ENCODE assay signal across 14 cellular contexts in the genomic region with DNA sequence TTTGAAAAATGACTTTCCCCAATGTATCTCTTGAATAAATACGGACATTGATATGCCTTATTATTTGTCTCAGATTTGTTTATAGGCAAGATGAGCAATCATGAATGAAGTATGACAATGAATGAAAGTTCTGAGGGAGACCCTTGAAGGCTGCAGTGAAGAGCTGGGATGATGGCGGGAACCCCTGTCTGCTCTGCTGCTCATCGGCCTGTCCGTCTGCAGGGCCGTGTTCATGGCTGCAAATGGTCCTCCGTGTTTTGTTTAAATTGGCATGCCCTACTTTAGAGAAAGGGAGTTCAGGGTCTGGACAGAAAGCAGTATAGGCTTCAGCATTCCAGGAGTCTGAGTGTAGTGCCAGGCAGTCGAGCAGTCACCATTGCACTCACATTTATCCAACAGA. TPM values are rescaled to one million over a fixed set of nuclear protein-coding genes. Genes with fewer than 3 reads are reported as not detected.
DNase-seq lines count a peak whose midpoint lies in the region; ATAC-seq and TF ChIP-seq lines count a peak whose summit lies in the region.
"Had no signal": no experiment of that assay in that cellular context is flagged by ENCODE, and none has a peak within 500 bp of the region (broad histone marks: within the 10 kb centered on the region; RNA-seq: fewer than 3 reads in every experiment).

No MANE protein-coding gene starts in this region.

- ATAC-seq in T-helper 17 cell (no peak), omental fat pad (ENCODE audit: low FRiP score) (no peak), GM18505 (IDR thresholded peaks at IDR 0.05; ENCODE audit: unreplicated experiment) (no peak)

- H3K27ac Mint-ChIP-seq in activated CD4-positive, alpha-beta T cell treated with anti-CD3 and anti-CD28 coated beads, Interleukin-2, amount 10 ng/mL, durations not matched to agents 7 days and 5 days = peak overlapping the region; percentile 95
- H3K27ac Mint-ChIP-seq in T-helper 17 cell = peak overlapping the region; percentile 94
- no peak overlapping the region for H3K27ac Mint-ChIP-seq in glutamatergic neuron (ENCODE audit: unreplicated experiment)

- no peaks in the 10 kb centered on the region for H3K9me3 Mint-ChIP-seq in activated CD4-positive, alpha-beta T cell treated with anti-CD3 and anti-CD28 coated beads, Interleukin-2, amount 10 ng/mL, durations not matched to agents 7 days and 5 days
- H3K9me3 Mint-ChIP-seq in glutamatergic neuron (ENCODE audit: unreplicated experiment) = peaks cover 8% of the 10 kb centered on the region
- H3K9me3 Mint-ChIP-seq: stimulated activated naive CD8-positive, alpha-beta T cell treated with anti-CD3 and anti-CD28 coated beads, Interleukin-15, amount 100 ng/mL, for 72 hours had no signal

- peaks cover 30% of the 10 kb centered on the region for H3K4me1 Mint-ChIP-seq in activated CD4-positive, alpha-beta T cell treated with anti-CD3 and anti-CD28 coated beads, Interleukin-2, amount 10 ng/mL, durations not matched to agents 7 days and 5 days
- peaks cover 34% of the 10 kb centered on the region for H3K4me1 Mint-ChIP-seq in T-helper 17 cell
- peaks cover 26% of the 10 kb centered on the region for H3K4me1 Mint-ChIP-seq in glutamatergic neuron (ENCODE audit: low read depth, unreplicated experiment)

- no peaks in the 10 kb centered on the region for H3K36me3 Mint-ChIP-seq in activated CD4-positive, alpha-beta T cell treated with anti-CD3 and anti-CD28 coated beads, Interleukin-2, amount 10 ng/mL, durations not matched to agents 7 days and 5 days (ENCODE audit: low read depth)
- peaks cover 14% of the 10 kb centered on the region for H3K36me3 Mint-ChIP-seq in T-helper 17 cell (ENCODE audit: low read depth)
- H3K36me3 Mint-ChIP-seq in glutamatergic neuron (ENCODE audit: unreplicated experiment) = no peaks in the 10 kb centered on the region

- no peak overlapping the region for H3K9ac ChIP-seq in rectal smooth muscle tissue (ENCODE audit: low read length)

- peaks cover 11% of the 10 kb centered on the region for H3K27me3 Mint-ChIP-seq in activated CD4-positive, alpha-beta T cell treated with anti-CD3 and anti-CD28 coated beads, Interleukin-2, amount 10 ng/mL, durations not matched to agents 7 days and 5 days
- H3K27me3 Mint-ChIP-seq in T-helper 17 cell = peaks cover 24% of the 10 kb centered on the region
- peaks cover 14% of the 10 kb centered on the region for H3K27me3 Mint-ChIP-seq in glutamatergic neuron (ENCODE audit: unreplicated experiment)
- H3K27me3 Mint-ChIP-seq: stimulated activated naive CD8-positive, alpha-beta T cell treated with anti-CD3 and anti-CD28 coated beads, Interleukin-15, amount 100 ng/mL, for 72 hours had no signal

- TF ChIP-seq CTCF in glutamatergic neuron (IDR thresholded peaks at IDR 0.05; ENCODE audit: partially characterized antibody, unreplicated experiment) (no peak), omental fat pad (IDR thresholded peaks at IDR 0.05) (no peak)

- no peaks in the 10 kb centered on the region for H3K9me3 ChIP-seq in T-helper 17 cell (ENCODE audit: control insufficient read depth, low read length, poor library complexity, severe bottlenecking)

- no peak overlapping the region for H3K4me3 ChIP-seq in rectal smooth muscle tissue (ENCODE audit: low read length)

- TF ChIP-seq POLR2A in GM18505 (IDR thresholded peaks at IDR 0.05; ENCODE audit: borderline replicate concordance, extremely low read depth, insufficient read depth, insufficient read length) = no peak

- POLR2A ChIA-PET in activated CD4-positive, alpha-beta T cell treated with anti-CD3 and anti-CD28 coated beads, Interleukin-2, amount 10 ng/mL, durations not matched to agents 7 days and 5 days (lab: Charles Lee) = no interaction called here

- H3K27ac ChIP-seq in rectal smooth muscle tissue (ENCODE audit: low read depth, low read length) = peak overlapping the region; percentile 90

- H3K36me3 ChIP-seq in rectal smooth muscle tissue (ENCODE audit: control insufficient read depth, insufficient read depth, low read length) = no peaks in the 10 kb centered on the region

- peaks cover 27% of the 10 kb centered on the region for H3K4me1 ChIP-seq in rectal smooth muscle tissue (ENCODE audit: control insufficient read depth, insufficient read depth, low read length)

- H3K4me3 Mint-ChIP-seq in activated CD4-positive, alpha-beta T cell treated with anti-CD3 and anti-CD28 coated beads, Interleukin-2, amount 10 ng/mL, durations not matched to agents 7 days and 5 days = no peak overlapping the region
- H3K4me3 Mint-ChIP-seq in T-helper 17 cell = peak overlapping the region; percentile 95
- peak overlapping the region; percentile 17 for H3K4me3 Mint-ChIP-seq in glutamatergic neuron (ENCODE audit: unreplicated experiment)

- CTCF ChIA-PET in activated CD4-positive, alpha-beta T cell treated with anti-CD3 and anti-CD28 coated beads, Interleukin-2, amount 10 ng/mL, durations not matched to agents 7 days and 5 days (lab: Charles Lee) = interaction anchor here (0.9 to 4.2 kb wide), 13 partner anchors 9 to 326 kb away, joined by 3 to 36 read pairs (median 6); partner anchors contain the start of gene RHOB

- DNase-seq in activated CD4-positive, alpha-beta T cell treated with anti-CD3 and anti-CD28 coated beads, Interleukin-2, amount 10 ng/mL, durations not matched to agents 7 days and 5 days = no peak
- no peak for DNase-seq in activated CD4-positive, alpha-beta T cell treated with anti-CD3 and anti-CD28 coated beads, Interleukin-2, amount 50 U/mL, for 4 hours
- DNase-seq in T-helper 17 cell (no peak), glutamatergic neuron (no peak), omental fat pad (ENCODE audit: low spot score) (no peak)
- no peak for DNase-seq in stimulated activated CD4-positive, alpha-beta T cell treated with anti-CD3 and anti-CD28 coated beads, Interleukin-12 subunit alpha, Interleukin-12 subunit beta, amount 100 ng/mL, for 4 hours
- DNase-seq: activated effector memory CD4-positive, alpha-beta T cell treated with Interleukin-2 at 50 U/mL for 16 hours; GF-D8; NCI-H1417; NCI-H446 had no signal

- no peaks in the 10 kb centered on the region for H3K27me3 ChIP-seq in rectal smooth muscle tissue (ENCODE audit: control insufficient read depth, insufficient read depth, low read length)

RNA-seq across cellular contexts. Expression of gene HS1BP3, which starts 1.2 kb away (rescaled TPM):
- total RNA-seq in activated CD4-positive, alpha-beta T cell treated with anti-CD3 and anti-CD28 coated beads, Interleukin-2, amount 10 ng/mL, durations not matched to agents 7 days and 5 days = 10 to 100 TPM; 14.1 to 14.4 TPM
- 10 to 100 TPM; 12.8 to 13.7 TPM for total RNA-seq in T-helper 17 cell
- 23.8 TPM for total RNA-seq in glutamatergic neuron (ENCODE audit: unreplicated experiment)
- 10 to 100 TPM; 17.7 to 30.3 (median 22.8) TPM for total RNA-seq in omental fat pad

RNA-seq across cellular contexts. Expression of gene GDF7, which starts 14.8 kb away (rescaled TPM):
- total RNA-seq in activated CD4-positive, alpha-beta T cell treated with anti-CD3 and anti-CD28 coated beads, Interleukin-2, amount 10 ng/mL, durations not matched to agents 7 days and 5 days = not detected
- total RNA-seq in T-helper 17 cell (under 1 TPM; 0.16 to 0.72 TPM), glutamatergic neuron (ENCODE audit: unreplicated experiment) (not detected), omental fat pad (1 to 10 TPM in 1 of 4 donors, under 1 TPM in 3; 0.12 to 1.1 (median 0.25) TPM)
- total RNA-seq: K562 had no signal
